In genomic region chr3:34292605-34293300, GRCh38 we compare ENCODE assay signal across 30 cellular contexts.
"Had no signal": no experiment of that assay in that cellular context is flagged by ENCODE, and none has a peak within 500 bp of the region (broad histone marks: within the 10 kb centered on the region; RNA-seq: fewer than 3 reads in every experiment).

No MANE protein-coding gene starts in this region.

- H3K9me3 ChIP-seq: SJCRH30 had no signal

- H3K27ac ChIP-seq: cardiac muscle cell, KMS-11, SJCRH30 had no signal

- H3K9ac ChIP-seq: KMS-11 had no signal

- H3K9me3 Mint-ChIP-seq: activated B cell treated with CpG ODN at 0.5 μM for 24 hours; activated CD4-positive, alpha-beta memory T cell treated with anti-CD3 and anti-CD28 coated beads for 36 hours; activated CD4-positive, alpha-beta T cell treated with anti-CD3 and anti-CD28 coated beads, Interleukin-2, amount 10 ng/mL, durations not matched to agents 24 days and 14 days; activated naive CD4-positive, alpha-beta T cell treated with anti-CD3 and anti-CD28 coated beads, Interleukin-2, amount 50 U/mL, for 72 hours; activated naive CD8-positive, alpha-beta T cell treated with anti-CD3 and anti-CD28 coated beads, Interleukin-2, amount 50 U/mL, for 24 hours; activated T-cell treated with anti-CD3 and anti-CD28 coated beads, Interleukin-2, amount 50 U/mL, for 4 hours; brain; IgD-negative memory B cell; T-cell had no signal

- ATAC-seq: activated naive CD4-positive, alpha-beta T cell treated with anti-CD3 and anti-CD28 coated beads, Interleukin-2, amount 50 U/mL, for 72 hours; activated naive CD8-positive, alpha-beta T cell treated with anti-CD3 and anti-CD28 coated beads, Interleukin-2, amount 50 U/mL, for 24 hours; activated T-cell treated with anti-CD3 and anti-CD28 coated beads, Interleukin-2, amount 50 U/mL, for 4 hours; Panc1; T-cell had no signal

- H3K36me3 ChIP-seq: cardiac muscle cell, SJCRH30 had no signal

- H3K27me3 ChIP-seq: cardiac muscle cell, SJCRH30 had no signal

- H3K4me1 Mint-ChIP-seq: activated B cell treated with CpG ODN at 0.5 μM for 24 hours; activated CD4-positive, alpha-beta T cell treated with anti-CD3 and anti-CD28 coated beads, Interleukin-2, amount 10 ng/mL, durations not matched to agents 24 days and 14 days; activated naive CD8-positive, alpha-beta T cell treated with anti-CD3 and anti-CD28 coated beads, Interleukin-2, amount 50 U/mL, for 24 hours; T-cell had no signal

- H3K4me2 ChIP-seq: KMS-11 had no signal

- H3K27me3 Mint-ChIP-seq: activated B cell treated with CpG ODN at 0.5 μM for 24 hours; activated CD4-positive, alpha-beta memory T cell treated with anti-CD3 and anti-CD28 coated beads for 36 hours; activated CD4-positive, alpha-beta T cell treated with anti-CD3 and anti-CD28 coated beads, Interleukin-2, amount 10 ng/mL, durations not matched to agents 24 days and 14 days; activated naive CD8-positive, alpha-beta T cell treated with anti-CD3 and anti-CD28 coated beads, Interleukin-2, amount 50 U/mL, for 24 hours; brain; IgD-negative memory B cell had no signal

- H3K36me3 Mint-ChIP-seq: activated CD4-positive, alpha-beta memory T cell treated with anti-CD3 and anti-CD28 coated beads for 36 hours; activated naive CD4-positive, alpha-beta T cell treated with anti-CD3 and anti-CD28 coated beads, Interleukin-2, amount 50 U/mL, for 72 hours; brain; T-cell had no signal

- DNase-seq: activated B cell treated with CpG ODN at 0.5 μM for 24 hours; activated CD4-positive, alpha-beta memory T cell treated with anti-CD3 and anti-CD28 coated beads for 36 hours; activated CD4-positive, alpha-beta T cell treated with anti-CD3 and anti-CD28 coated beads for 1 hour; activated CD4-positive, alpha-beta T cell treated with anti-CD3 and anti-CD28 coated beads, Interleukin-2, amount 10 ng/mL, durations not matched to agents 24 days and 14 days; activated CD8-positive, alpha-beta memory T cell treated with anti-CD3 and anti-CD28 coated beads for 24 hours; activated effector memory CD4-positive, alpha-beta T cell treated with anti-CD3 and anti-CD28 coated beads, Interleukin-2, amount 50 U/mL, for 16 hours; activated naive CD4-positive, alpha-beta T cell treated with Interleukin-2 at 50 U/mL for 16 hours; activated naive CD8-positive, alpha-beta T cell treated with anti-CD3 and anti-CD28 coated beads, Interleukin-2, amount 50 U/mL, for 24 hours; activated T-cell treated with anti-CD3 and anti-CD28 coated beads, Interleukin-2, amount 50 U/mL, for 4 hours; amygdala; NCI-H1092 treated with DMSO at 0.1 percent for 48 hours; NCI-H1417 treated with DMSO at 0.1 percent for 48 hours; NCI-H187; NCI-H2081; NCI-H2171; NCI-H2227 treated with DMSO at 0.1 percent for 48 hours; NK-92 treated with Interleukin-12 subunit alpha and Interleukin-12 subunit beta, amount 100 ng/mL, for 24 hours; OCI-M1; Right ventricle myocardium superior; RPMI8226; SJCRH30; T-cell; T-helper 2 cell; T1000 had no signal

- H3K4me3 Mint-ChIP-seq: activated B cell treated with CpG ODN at 0.5 μM for 24 hours; activated CD4-positive, alpha-beta memory T cell treated with anti-CD3 and anti-CD28 coated beads for 36 hours; activated CD4-positive, alpha-beta T cell treated with anti-CD3 and anti-CD28 coated beads, Interleukin-2, amount 10 ng/mL, durations not matched to agents 24 days and 14 days; activated naive CD8-positive, alpha-beta T cell treated with anti-CD3 and anti-CD28 coated beads, Interleukin-2, amount 50 U/mL, for 24 hours; activated T-cell treated with anti-CD3 and anti-CD28 coated beads, Interleukin-2, amount 50 U/mL, for 4 hours; brain; IgD-negative memory B cell; T-cell had no signal

- H3K4me1 ChIP-seq: SJCRH30 had no signal

- H3K27ac Mint-ChIP-seq: activated B cell treated with CpG ODN at 0.5 μM for 24 hours; activated CD4-positive, alpha-beta memory T cell treated with anti-CD3 and anti-CD28 coated beads for 36 hours; activated CD4-positive, alpha-beta T cell treated with anti-CD3 and anti-CD28 coated beads, Interleukin-2, amount 10 ng/mL, durations not matched to agents 24 days and 14 days; activated naive CD4-positive, alpha-beta T cell treated with anti-CD3 and anti-CD28 coated beads, Interleukin-2, amount 50 U/mL, for 72 hours; activated naive CD8-positive, alpha-beta T cell treated with anti-CD3 and anti-CD28 coated beads, Interleukin-2, amount 50 U/mL, for 24 hours; brain; IgD-negative memory B cell; T-cell had no signal

- H3K4me3 ChIP-seq: cardiac muscle cell, SJCRH30 had no signal
